24 cellular contexts compared by ENCODE assay signal in the genomic region with DNA sequence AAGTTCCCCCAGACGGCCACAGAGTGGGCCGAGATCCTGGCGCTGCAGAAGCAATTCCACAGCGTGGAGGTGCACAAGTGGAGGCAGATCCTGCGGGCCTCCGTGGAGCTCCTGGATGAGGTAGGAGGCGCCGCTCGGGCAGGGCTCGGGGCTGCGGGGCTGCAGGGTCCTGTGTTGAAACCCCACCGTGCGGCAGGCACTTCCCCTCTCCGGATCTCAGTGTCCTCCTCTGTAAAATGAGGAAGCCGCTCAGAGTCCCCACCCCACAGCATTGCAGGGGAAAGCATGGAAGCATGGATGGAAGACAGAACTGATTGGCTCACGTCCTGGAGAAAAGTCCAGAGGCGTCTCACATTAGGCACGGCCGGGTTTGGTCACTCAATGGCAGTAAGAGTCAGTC. TPM values are rescaled to one million over a fixed set of nuclear protein-coding genes. Genes with fewer than 3 reads are reported as not detected.
A peak's percentile ranks its signal among the peaks of the same experiment; 100 is the strongest.
DNase-seq lines count a peak whose midpoint lies in the region; ATAC-seq, FAIRE-seq and TF ChIP-seq lines count a peak whose summit lies in the region.
"Had no signal": no experiment of that assay in that cellular context is flagged by ENCODE, and none has a peak within 500 bp of the region (broad histone marks: within the 10 kb centered on the region; RNA-seq: fewer than 3 reads in every experiment).

No MANE protein-coding gene starts in this region.

- H3K79me2 ChIP-seq in mammary epithelial cell (ENCODE audit: insufficient read depth, low read length) (no peaks in the 10 kb centered on the region), H9 (ENCODE audit: insufficient read depth, low read length) (no peaks in the 10 kb centered on the region)

- in situ Hi-C loops in mammary epithelial cell (cut with MboI; ENCODE audit: low sequenced_read_pairs in 2 of 2) = no loop called here

- no peak overlapping the region for H3K14ac ChIP-seq in H9 (ENCODE audit: insufficient read depth, low read length)

- H3K36me3 ChIP-seq in kidney (ENCODE audit: control insufficient read depth in 1 of 2, insufficient read depth in 2 of 2, low read length in 2 of 2) (peaks cover 23 to 40% of the 10 kb centered on the region in 2 donors), neutrophil (peaks cover 100% of the 10 kb centered on the region), mammary epithelial cell (ENCODE audit: insufficient read depth, low read length) (peaks cover 5% of the 10 kb centered on the region)

- H3K4me3 ChIP-seq in kidney (ENCODE audit: low read length in 2 of 2) (no peak overlapping the region), neutrophil (ENCODE audit: low read depth in 1 of 2, low read length in 1 of 2) (no peak overlapping the region), mammary epithelial cell (replicated peaks in 1 of 3; ENCODE audit: insufficient read depth in 1 of 3, low read depth in 2 of 3, low read length in 3 of 3) (no peak overlapping the region)

- H3K18ac ChIP-seq in H9 (ENCODE audit: insufficient read length, low read depth, low read length) = no peak overlapping the region

- intact Hi-C loops in Right ventricle myocardium superior (cut with DNase I) (no loop called here), left ventricle myocardium superior (cut with micrococcal nuclease) (no loop called here), kidney (cut with DNase I) (no loop called here), mammary epithelial cell (cut with micrococcal nuclease) (no loop called here)

- BruUV-seq in mammary epithelial cell (replicated peaks; lab: Mats Ljungman, UMichigan) = no TSS peak

- peak; percentile 51 for DNase-seq in Right ventricle myocardium superior
- DNase-seq in left ventricle myocardium superior = no peak
- DNase-seq in kidney = peak; percentile 79
- no peak for DNase-seq in SIG-M5 treated with dmso at 0.1 percent for 504 hours (lab: John Stamatoyannopoulos, UW; ENCODE audit: unreplicated experiment)
- DNase-seq in mammary epithelial cell = no peak
- no peak for DNase-seq in cerebellar cortex (ENCODE audit: low spot score)
- DNase-seq in H9 = no peak
- DNase-seq: 8988T, COR-L47, DMS 273 treated with DMSO at 0.1 percent for 48 hours, GDM1, H7, NCI-H1048, NCI-H1436, NCI-H1930, NCI-H226, NCI-H524, NCI-H82, PC-3 had no signal

- no peak overlapping the region for H3K23ac ChIP-seq in H9 (ENCODE audit: insufficient read length, low read depth, low read length)

- no peak overlapping the region for H2BK15ac ChIP-seq in H9 (ENCODE audit: low read depth, low read length)

- dilution Hi-C loops in mammary epithelial cell (cut with HindIII; ENCODE audit: low sequenced_read_pairs) = no loop called here

- H3K23me2 ChIP-seq in H9 (ENCODE audit: insufficient read length, low read depth, low read length, poor library complexity, severe bottlenecking) = no peaks in the 10 kb centered on the region

- H2BK20ac ChIP-seq in H9 (ENCODE audit: low read depth, low read length, poor library complexity, severe bottlenecking) = no peak overlapping the region

- H3K27ac Mint-ChIP-seq in H9 = no peak overlapping the region
- H3K27ac Mint-ChIP-seq: CD14-positive monocyte had no signal

- no peak overlapping the region for H3K4ac ChIP-seq in H9 (ENCODE audit: low read depth, low read length)

- TF ChIP-seq CTCF in kidney (IDR thresholded peaks at IDR 0.05; ENCODE audit: borderline replicate concordance, extremely low read depth, insufficient read depth) (no peak), neutrophil (IDR thresholded peaks at IDR 0.05) (no peak), mammary epithelial cell (conservative IDR thresholded peaks at IDR 0.05 in 1 of 2, IDR thresholded peaks at IDR 0.05 in 1 of 2; ENCODE audit: extremely low read depth in 1 of 2, insufficient read depth in 1 of 2, low read depth in 1 of 2, low read length in 2 of 2) (no peak), H9 (conservative IDR thresholded peaks at IDR 0.05) (no peak)

- no peak overlapping the region for H3K56ac ChIP-seq in H9 (ENCODE audit: insufficient read length, low read depth, low read length)

- 92% methylated on average over 9 of the region's 19 CpGs for WGBS in mammary epithelial cell (ENCODE audit: low coverage, missing lambda C conversion rate)
- no CpG with 5 or more reads among the region's 19 CpGs for WGBS in H9 (ENCODE audit: extremely low coverage, insufficient read length, low lambda C conversion rate)

- peaks cover 54 to 93% (median 85%) of the 10 kb centered on the region in 3 experiments for H3K36me3 Mint-ChIP-seq in H9 (ENCODE audit: insufficient read depth in 1 of 3, low read depth in 3 of 3)

- no peak overlapping the region for H4K91ac ChIP-seq in H9 (ENCODE audit: insufficient read length, low read depth, low read length)

- H3K4me3 Mint-ChIP-seq in H9 = no peak overlapping the region
- H3K4me3 Mint-ChIP-seq: CD14-positive monocyte had no signal

- no peak overlapping the region for H2BK12ac ChIP-seq in H9 (ENCODE audit: insufficient read length, low read depth, low read length)

- peaks cover 4 to 7% of the 10 kb centered on the region in 2 experiments; a peak in 3 of 4 replicates for H3K4me1 Mint-ChIP-seq in H9

- H3K27ac ChIP-seq in kidney (ENCODE audit: low read depth in 2 of 2, low read length in 2 of 2) (no peak overlapping the region), neutrophil (peak overlapping the region; percentile 46), mammary epithelial cell (ENCODE audit: insufficient read depth, low read depth, low read length) (no peak overlapping the region), H9 (ENCODE audit: insufficient read length, low read depth, low read length) (no peak overlapping the region)

- no peaks in the 10 kb centered on the region for H3K79me1 ChIP-seq in H9 (ENCODE audit: insufficient read depth, low read depth, low read length, poor library complexity, severe bottlenecking)

- peak; percentile 33 for ATAC-seq in Right ventricle myocardium superior (ENCODE audit: poor library complexity)
- ATAC-seq in left ventricle myocardium superior = no peak
- ATAC-seq: PC-3 had no signal

- H4K8ac ChIP-seq in H9 (replicated peaks; ENCODE audit: insufficient read length, low read depth, low read length) = no peak overlapping the region

- H3T11ph ChIP-seq in H9 (ENCODE audit: low read length) = no peak overlapping the region

- H3K4me1 ChIP-seq in kidney (ENCODE audit: control insufficient read depth in 1 of 2, insufficient read depth in 1 of 2, low read depth in 1 of 2, low read length in 2 of 2) (no peaks in the 10 kb centered on the region), neutrophil (ENCODE audit: control insufficient read depth in 1 of 2, insufficient read depth in 1 of 2, low read depth in 1 of 2, low read length in 1 of 2) (peaks cover 11 to 12% of the 10 kb centered on the region in 2 experiments), mammary epithelial cell (ENCODE audit: insufficient read depth, low read length) (no peaks in the 10 kb centered on the region), H9 (ENCODE audit: insufficient read depth, low read length) (no peaks in the 10 kb centered on the region)

- no peak for FAIRE-seq in kidney (lab: Jason Lieb, UNC)

- H2BK120ac ChIP-seq in H9 (ENCODE audit: low read depth, low read length, poor library complexity, severe bottlenecking) = no peak overlapping the region

- H3K27me3 Mint-ChIP-seq in H9 (ENCODE audit: low read depth) = peaks cover 4% of the 10 kb centered on the region

- H2BK5ac ChIP-seq in H9 (ENCODE audit: insufficient read length, low read length) = no peak overlapping the region

- H3K27me3 ChIP-seq in neutrophil = no peaks in the 10 kb centered on the region
- no peaks in the 10 kb centered on the region for H3K27me3 ChIP-seq in mammary epithelial cell (ENCODE audit: insufficient read depth, low read length)
- no peaks in the 10 kb centered on the region for H3K27me3 ChIP-seq in H9 (ENCODE audit: insufficient read depth, low read length)

- H2AFZ ChIP-seq in mammary epithelial cell (ENCODE audit: low read depth, low read length) (no peak overlapping the region), H9 (ENCODE audit: low read length) (no peak overlapping the region)

- H3K9me3 Mint-ChIP-seq in H9 = no peaks in the 10 kb centered on the region; a peak in 1 of 5 replicates
- H3K9me3 Mint-ChIP-seq: CD14-positive monocyte had no signal

- no peak overlapping the region for H2AK5ac ChIP-seq in H9 (ENCODE audit: insufficient read length, low read length)

- H3K9ac ChIP-seq in kidney (ENCODE audit: low read length in 2 of 2) = no peak overlapping the region
- H3K9ac ChIP-seq in mammary epithelial cell (ENCODE audit: insufficient read depth, low read length) = no peak overlapping the region
- H3K9ac ChIP-seq in H9 (ENCODE audit: extremely low read depth, insufficient read length, low read length) = no peak overlapping the region

- H4K5ac ChIP-seq in H9 (ENCODE audit: insufficient read length, low read depth, low read length) = no peak overlapping the region

- H4K20me1 ChIP-seq in mammary epithelial cell (ENCODE audit: insufficient read depth, low read length) (no peaks in the 10 kb centered on the region), H9 (ENCODE audit: control insufficient read depth, insufficient read depth, insufficient read length) (no peaks in the 10 kb centered on the region)

- CTCF ChIA-PET in mammary epithelial cell (lab: Charles Lee; ENCODE audit: low non-redundant PET) = no interaction called here

- H3K9me3 ChIP-seq in kidney (ENCODE audit: control insufficient read depth in 1 of 2, low read length in 2 of 2) = no peaks in the 10 kb centered on the region
- H3K9me3 ChIP-seq in neutrophil = no peaks in the 10 kb centered on the region
- no peaks in the 10 kb centered on the region for H3K9me3 ChIP-seq in mammary epithelial cell (replicated peaks; ENCODE audit: insufficient read depth, low read length)
- H3K9me3 ChIP-seq in H9 (ENCODE audit: control insufficient read depth, low read depth, low read length) = no peaks in the 10 kb centered on the region

- H3K4me2 ChIP-seq in mammary epithelial cell (ENCODE audit: insufficient read depth, low read depth, low read length) (no peak overlapping the region), H9 (ENCODE audit: insufficient read depth, insufficient read length, low read length) (no peak overlapping the region)

RNA-seq across cellular contexts. Expression of gene SCN1B, which starts 6.8 kb away (rescaled TPM):
- total RNA-seq in Right ventricle myocardium superior (48.2 TPM), left ventricle myocardium superior (45.7 TPM), kidney (24.1 TPM), mammary epithelial cell (under 1 TPM; 0.71 to 0.83 TPM), H9 (2021) (3.8 TPM in 2 replicates)
- polyA plus RNA-seq in kidney (ENCODE audit: insufficient read depth, low read depth, low replicate concordance) (9.6 TPM), mammary epithelial cell (0.29 TPM)
- not detected for polyA minus RNA-seq in mammary epithelial cell

RNA-seq across cellular contexts. Expression of gene HPN, which starts 18.1 kb away (rescaled TPM):
- total RNA-seq in Right ventricle myocardium superior (5.6 TPM), left ventricle myocardium superior (9.8 TPM), kidney (134 TPM), mammary epithelial cell (1 to 10 TPM in 1 of 2 donors, not detected in 1; 1.0 TPM), H9 (2021) (9.3 and 10.6 TPM in 2 replicates)
- polyA plus RNA-seq in kidney (ENCODE audit: insufficient read depth, low read depth, low replicate concordance) (331 TPM), mammary epithelial cell (not detected)
- polyA minus RNA-seq in mammary epithelial cell = not detected
- total RNA-seq: Daoy, MCF 10A had no signal
- polyA plus RNA-seq: AG04450, CD14-positive monocyte had no signal

RNA-seq across cellular contexts. Expression of gene GRAMD1A, which starts 23.3 kb away (rescaled TPM):
- total RNA-seq in Right ventricle myocardium superior = 25.5 TPM
- 30.6 TPM for total RNA-seq in left ventricle myocardium superior
- 87.3 TPM for total RNA-seq in kidney
- 29.8 TPM for polyA plus RNA-seq in kidney (ENCODE audit: insufficient read depth, low read depth, low replicate concordance)
- total RNA-seq in mammary epithelial cell = 10 to 100 TPM; 19.8 to 54.4 TPM
- polyA plus RNA-seq in mammary epithelial cell = 30.2 TPM
- polyA minus RNA-seq in mammary epithelial cell = 61.8 TPM
- 125 and 126 TPM in 2 replicates for total RNA-seq in H9 (2021)

RNA-seq across cellular contexts. Expression of gene ZNF792, which starts 59.4 kb away (rescaled TPM):
- total RNA-seq in Right ventricle myocardium superior (3.3 TPM), left ventricle myocardium superior (3.4 TPM), kidney (9.1 TPM), mammary epithelial cell (1 to 10 TPM; 2.2 to 4.7 TPM), H9 (2021) (7.6 and 8.3 TPM in 2 replicates)
- polyA plus RNA-seq in kidney (ENCODE audit: insufficient read depth, low read depth, low replicate concordance) (2.0 TPM), mammary epithelial cell (1.6 TPM)
- polyA minus RNA-seq in mammary epithelial cell = 4.4 TPM

Comparison
In these comparisons a context has a peak if more than half of its experiments do, and no peak if none do; other contexts are left out.
1. DNase-seq: peak in Right ventricle myocardium superior (single experiment) and kidney (single experiment); none in left ventricle myocardium superior (single experiment), SIG-M5 treated with dmso at 0.1 percent for 504 hours (single experiment), mammary epithelial cell (single experiment), cerebellar cortex (single experiment) and H9 (single experiment).
2. RNA of gene HPN, which starts 18.1 kb away (total RNA-seq): 134 TPM in kidney (single experiment); 9.3 to 10.6 TPM in H9, 9.8 TPM in left ventricle myocardium superior (single experiment), 5.6 TPM in Right ventricle myocardium superior (single experiment) and 1.0 TPM in mammary epithelial cell; every median in the first group is over 10 times any median in the second.